14 cellular contexts compared by ENCODE assay signal in the genomic region with DNA sequence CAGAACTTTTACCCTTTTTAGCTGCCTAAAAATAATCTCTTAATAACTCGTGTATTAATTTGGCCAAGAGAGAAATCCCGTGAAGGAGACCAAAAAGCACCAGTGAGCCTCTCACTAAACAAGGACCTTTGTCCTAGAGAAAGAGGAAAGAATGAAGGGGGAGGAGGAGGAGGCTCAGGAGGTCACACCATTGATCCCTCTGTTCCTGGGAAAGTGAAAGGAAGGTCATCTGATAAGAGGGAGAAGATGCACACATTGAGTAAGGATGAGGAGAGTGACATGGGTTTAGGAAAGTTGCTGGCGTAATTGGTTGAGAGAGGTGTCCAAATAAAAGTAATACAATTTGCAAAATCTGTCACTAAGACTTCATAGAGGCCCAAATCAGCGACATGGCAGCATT. TPM values are rescaled to one million over a fixed set of nuclear protein-coding genes. Genes with fewer than 3 reads are reported as not detected.
DNase-seq lines count a peak whose midpoint lies in the region; ATAC-seq and TF ChIP-seq lines count a peak whose summit lies in the region.
"Had no signal": no experiment of that assay in that cellular context is flagged by ENCODE, and none has a peak within 500 bp of the region (broad histone marks: within the 10 kb centered on the region; RNA-seq: fewer than 3 reads in every experiment).

No MANE protein-coding gene starts in this region.

- no peak for TF ChIP-seq CTCF in HCT116 (IDR thresholded peaks at IDR 0.05 in 2 of 3, conservative IDR thresholded peaks at IDR 0.05 in 1 of 3; ENCODE audit: borderline replicate concordance in 1 of 3, insufficient read depth in 1 of 3, low read depth in 2 of 3, low read length in 2 of 3)

- intact Hi-C loops in HCT116 (cut with micrococcal nuclease): no loop called here

- no peak for TF ChIP-seq POLR2A in HCT116 (IDR thresholded peaks at IDR 0.05; ENCODE audit: borderline replicate concordance, extremely low read depth, insufficient read depth, insufficient read length)

- no peaks in the 10 kb centered on the region for H3K9me2 ChIP-seq in HCT116 (ENCODE audit: insufficient read depth)

- no peaks in the 10 kb centered on the region for H3K9me3 ChIP-seq in HCT116 (ENCODE audit: control insufficient read depth in 1 of 2, insufficient read depth in 1 of 2, low read depth in 1 of 2, low read length in 2 of 2)
- H3K9me3 ChIP-seq in HUES64 (ENCODE audit: insufficient read depth, low read depth, low read length): peaks cover 25% of the 10 kb centered on the region
- H3K9me3 ChIP-seq in iPS-15b (ENCODE audit: control insufficient read depth, insufficient read depth, low read length): no peaks in the 10 kb centered on the region

- H3K9ac ChIP-seq in HCT116 (ENCODE audit: low read length) (no peak overlapping the region), HUES64 (ENCODE audit: low read depth, low read length) (no peak overlapping the region), iPS-15b (ENCODE audit: low read depth, low read length) (no peak overlapping the region)
- H3K9ac ChIP-seq: GM23248 had no signal

- peaks cover 0 to 8% of the 10 kb centered on the region in 2 experiments; a peak in 1 of 4 replicates for H3K4me1 ChIP-seq in HCT116 (ENCODE audit: control insufficient read depth in 1 of 2, insufficient read depth in 2 of 2, low read length in 2 of 2)
- H3K4me1 ChIP-seq in HUES64 (ENCODE audit: insufficient read depth, low read length): peaks cover 26% of the 10 kb centered on the region
- peaks cover 13% of the 10 kb centered on the region for H3K4me1 ChIP-seq in iPS-15b (ENCODE audit: control insufficient read depth, insufficient read depth, low read length)

- no peak overlapping the region for H3K27ac ChIP-seq in HCT116 (ENCODE audit: low read depth, low read length)
- H3K27ac ChIP-seq in HUES64 (ENCODE audit: low read depth, low read length): peak overlapping the region; percentile 46; the same call in 1 of the 2 replicates
- H3K27ac ChIP-seq: GM23248, HL-60 had no signal

- no peak overlapping the region for H3K4me2 ChIP-seq in HCT116 (ENCODE audit: low read length)

- no peak for TF ChIP-seq RAD21 in HCT116 (IDR thresholded peaks at IDR 0.05; ENCODE audit: low read depth)

- BruUV-seq in HCT116 (replicated peaks; lab: Mats Ljungman, UMichigan): no TSS peak

- RAD21 ChIA-PET in HCT116 (lab: Charles Lee; ENCODE audit: low non-redundant PET in 1 of 2, low total read pairs in 2 of 2, uncharacterized antibody in 2 of 2, unreplicated experiment in 2 of 2): interaction anchor here (1.4 to 1.5 kb wide), 2 partner anchors 123 kb away, joined by 4 read pairs; no protein-coding TSS in a partner anchor

- CTCF ChIA-PET in HCT116 (lab: Charles Lee): interaction anchor here (1.2 to 3.9 kb wide), 5 partner anchors 23 to 193 kb away, joined by 3 to 49 read pairs (median 5); a partner anchor contains a TSS

- 80% methylated on average over 4 of the region's 4 CpGs for WGBS in HUES64

- H3K27me3 ChIP-seq in HCT116 (ENCODE audit: insufficient read depth, low read length): no peaks in the 10 kb centered on the region
- H3K27me3 ChIP-seq in HUES64 (ENCODE audit: insufficient read depth, low read length): no peaks in the 10 kb centered on the region
- H3K27me3 ChIP-seq in iPS-15b (ENCODE audit: control insufficient read depth, insufficient read depth, low read length): no peaks in the 10 kb centered on the region

- ATAC-seq in HCT116 (no peak), HG02759 (IDR thresholded peaks at IDR 0.05; ENCODE audit: unreplicated experiment) (no peak)
- ATAC-seq: CD8-positive, alpha-beta T cell had no signal

- DNase-seq in HCT116 (ENCODE audit: low read depth, low spot score): no peak
- DNase-seq in EL: no peak
- DNase-seq in stimulated activated CD4-positive, alpha-beta T cell treated with anti-CD3 and anti-CD28 coated beads, Interleukin-4, amount 100 ng/mL, for 1 hour: no peak
- DNase-seq: CD8-positive, alpha-beta T cell; COR-L47; DND-41; GF-D8; GM23248; KG1 had no signal

- no peaks in the 10 kb centered on the region for H4K20me1 ChIP-seq in HCT116 (ENCODE audit: insufficient read depth)

- H3K4me3 ChIP-seq in HCT116 (replicated peaks in 1 of 2; ENCODE audit: low read depth in 1 of 2, low read length in 2 of 2) (no peak overlapping the region), HUES64 (ENCODE audit: low read length) (peak overlapping the region; percentile 20), iPS-15b (ENCODE audit: low read depth, low read length) (peak overlapping the region; percentile 4)
- H3K4me3 ChIP-seq: GM23248, HAP-1 had no signal

- H3K36me3 ChIP-seq in HCT116 (ENCODE audit: control insufficient read depth in 1 of 2, insufficient read depth in 2 of 2, low read length in 2 of 2) (no peaks in the 10 kb centered on the region), HUES64 (ENCODE audit: insufficient read depth, low read length) (peaks cover 48% of the 10 kb centered on the region), iPS-15b (ENCODE audit: control insufficient read depth, insufficient read depth, low read length) (no peaks in the 10 kb centered on the region)
- H3K36me3 ChIP-seq: HAP-1 had no signal

- POLR2A ChIA-PET in HCT116 (lab: Charles Lee): no interaction called here

- peak overlapping the region; percentile 56 for H2AFZ ChIP-seq in HCT116 (ENCODE audit: low read depth, low read length, poor library complexity, severe bottlenecking)
- H2AFZ ChIP-seq: GM23248 had no signal

- no peaks in the 10 kb centered on the region for H3K79me2 ChIP-seq in HCT116 (ENCODE audit: insufficient read depth, low read length)

TF ChIP-seq in HCT116, 20 proteins besides CTCF, POLR2A, EP300 and RAD21 (continues in another document):
- TF ChIP-seq FOSL1 (IDR thresholded peaks at IDR 0.05; ENCODE audit: low read depth): no peak
- TF ChIP-seq JUND (IDR thresholded peaks at IDR 0.05): no peak
- no peak for TF ChIP-seq EZH2phosphoT487 (IDR thresholded peaks at IDR 0.05; ENCODE audit: borderline replicate concordance)
- TF ChIP-seq ELF1 (IDR thresholded peaks at IDR 0.05; ENCODE audit: borderline replicate concordance, low read depth): no peak
- TF ChIP-seq EGR1 (IDR thresholded peaks at IDR 0.05; ENCODE audit: low read depth): no peak
- no peak for TF ChIP-seq ZNF274 (IDR thresholded peaks at IDR 0.05; ENCODE audit: low read depth, low read length)
- TF ChIP-seq, protein P1, sequence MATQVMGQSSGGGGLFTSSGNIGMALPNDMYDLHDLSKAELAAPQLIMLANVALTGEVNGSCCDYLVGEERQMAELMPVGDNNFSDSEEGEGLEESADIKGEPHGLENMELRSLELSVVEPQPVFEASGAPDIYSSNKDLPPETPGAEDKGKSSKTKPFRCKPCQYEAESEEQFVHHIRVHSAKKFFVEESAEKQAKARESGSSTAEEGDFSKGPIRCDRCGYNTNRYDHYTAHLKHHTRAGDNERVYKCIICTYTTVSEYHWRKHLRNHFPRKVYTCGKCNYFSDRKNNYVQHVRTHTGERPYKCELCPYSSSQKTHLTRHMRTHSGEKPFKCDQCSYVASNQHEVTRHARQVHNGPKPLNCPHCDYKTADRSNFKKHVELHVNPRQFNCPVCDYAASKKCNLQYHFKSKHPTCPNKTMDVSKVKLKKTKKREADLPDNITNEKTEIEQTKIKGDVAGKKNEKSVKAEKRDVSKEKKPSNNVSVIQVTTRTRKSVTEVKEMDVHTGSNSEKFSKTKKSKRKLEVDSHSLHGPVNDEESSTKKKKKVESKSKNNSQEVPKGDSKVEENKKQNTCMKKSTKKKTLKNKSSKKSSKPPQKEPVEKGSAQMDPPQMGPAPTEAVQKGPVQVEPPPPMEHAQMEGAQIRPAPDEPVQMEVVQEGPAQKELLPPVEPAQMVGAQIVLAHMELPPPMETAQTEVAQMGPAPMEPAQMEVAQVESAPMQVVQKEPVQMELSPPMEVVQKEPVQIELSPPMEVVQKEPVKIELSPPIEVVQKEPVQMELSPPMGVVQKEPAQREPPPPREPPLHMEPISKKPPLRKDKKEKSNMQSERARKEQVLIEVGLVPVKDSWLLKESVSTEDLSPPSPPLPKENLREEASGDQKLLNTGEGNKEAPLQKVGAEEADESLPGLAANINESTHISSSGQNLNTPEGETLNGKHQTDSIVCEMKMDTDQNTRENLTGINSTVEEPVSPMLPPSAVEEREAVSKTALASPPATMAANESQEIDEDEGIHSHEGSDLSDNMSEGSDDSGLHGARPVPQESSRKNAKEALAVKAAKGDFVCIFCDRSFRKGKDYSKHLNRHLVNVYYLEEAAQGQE (IDR thresholded peaks at IDR 0.05; ENCODE audit: low read depth): no peak
- TF ChIP-seq, protein P2, sequence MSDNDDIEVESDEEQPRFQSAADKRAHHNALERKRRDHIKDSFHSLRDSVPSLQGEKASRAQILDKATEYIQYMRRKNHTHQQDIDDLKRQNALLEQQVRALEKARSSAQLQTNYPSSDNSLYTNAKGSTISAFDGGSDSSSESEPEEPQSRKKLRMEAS (IDR thresholded peaks at IDR 0.05): no peak
- TF ChIP-seq ZFX (IDR thresholded peaks at IDR 0.05): no peak
- no peak for TF ChIP-seq TCF7L2 (IDR thresholded peaks at IDR 0.05; ENCODE audit: borderline replicate concordance, extremely low read depth, insufficient read depth, insufficient read length)
- TF ChIP-seq CBX3 (IDR thresholded peaks at IDR 0.05; ENCODE audit: low read depth): no peak
- TF ChIP-seq, protein P3, sequence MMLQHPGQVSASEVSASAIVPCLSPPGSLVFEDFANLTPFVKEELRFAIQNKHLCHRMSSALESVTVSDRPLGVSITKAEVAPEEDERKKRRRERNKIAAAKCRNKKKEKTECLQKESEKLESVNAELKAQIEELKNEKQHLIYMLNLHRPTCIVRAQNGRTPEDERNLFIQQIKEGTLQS (IDR thresholded peaks at IDR 0.05): no peak
- TF ChIP-seq SRF (IDR thresholded peaks at IDR 0.05; ENCODE audit: low read depth): no peak
- no peak for TF ChIP-seq POLR2AphosphoS5 (IDR thresholded peaks at IDR 0.05; ENCODE audit: low read depth, low read length)
- no peak for TF ChIP-seq EZH2 (IDR thresholded peaks at IDR 0.05)
- TF ChIP-seq YY1 (IDR thresholded peaks at IDR 0.05; ENCODE audit: extremely low read depth, insufficient replicate concordance, low read depth, low read length): no peak
- no peak for TF ChIP-seq CEBPB (IDR thresholded peaks at IDR 0.05; ENCODE audit: low read depth)
- TF ChIP-seq SP1 (IDR thresholded peaks at IDR 0.05; ENCODE audit: low read depth): no peak

RNA-seq across cellular contexts. Expression of a gene that starts 49.2 kb away (rescaled TPM):
- 1.5 TPM for total RNA-seq in HCT116 (2021; ENCODE audit: unreplicated experiment)
- polyA plus RNA-seq in HCT116 (2012): 0.80 and 1.0 TPM in 2 replicates
- 7.6 TPM for polyA plus RNA-seq in HUES64 (2013, experiment 1 of 2)
- 7.6 TPM for polyA plus RNA-seq in HUES64 (2013, experiment 2 of 2)

RNA-seq across cellular contexts. Expression of a gene that starts 51.5 kb away (rescaled TPM):
- 0.89 TPM for total RNA-seq in HCT116 (2021; ENCODE audit: unreplicated experiment)
- 1.1 and 1.6 TPM in 2 replicates for polyA plus RNA-seq in HCT116 (2012)
- polyA plus RNA-seq in HUES64 (2013, experiment 1 of 2): 3.0 TPM
- polyA plus RNA-seq in HUES64 (2013, experiment 2 of 2): 1.7 TPM

Comparison
In these comparisons a context has a peak if more than half of its experiments do, and no peak if none do; other contexts are left out.
1. H3K4me3 ChIP-seq: peak in HUES64 (single experiment) and iPS-15b (single experiment); none in HCT116 (0 of 2).